In the genomic region with DNA sequence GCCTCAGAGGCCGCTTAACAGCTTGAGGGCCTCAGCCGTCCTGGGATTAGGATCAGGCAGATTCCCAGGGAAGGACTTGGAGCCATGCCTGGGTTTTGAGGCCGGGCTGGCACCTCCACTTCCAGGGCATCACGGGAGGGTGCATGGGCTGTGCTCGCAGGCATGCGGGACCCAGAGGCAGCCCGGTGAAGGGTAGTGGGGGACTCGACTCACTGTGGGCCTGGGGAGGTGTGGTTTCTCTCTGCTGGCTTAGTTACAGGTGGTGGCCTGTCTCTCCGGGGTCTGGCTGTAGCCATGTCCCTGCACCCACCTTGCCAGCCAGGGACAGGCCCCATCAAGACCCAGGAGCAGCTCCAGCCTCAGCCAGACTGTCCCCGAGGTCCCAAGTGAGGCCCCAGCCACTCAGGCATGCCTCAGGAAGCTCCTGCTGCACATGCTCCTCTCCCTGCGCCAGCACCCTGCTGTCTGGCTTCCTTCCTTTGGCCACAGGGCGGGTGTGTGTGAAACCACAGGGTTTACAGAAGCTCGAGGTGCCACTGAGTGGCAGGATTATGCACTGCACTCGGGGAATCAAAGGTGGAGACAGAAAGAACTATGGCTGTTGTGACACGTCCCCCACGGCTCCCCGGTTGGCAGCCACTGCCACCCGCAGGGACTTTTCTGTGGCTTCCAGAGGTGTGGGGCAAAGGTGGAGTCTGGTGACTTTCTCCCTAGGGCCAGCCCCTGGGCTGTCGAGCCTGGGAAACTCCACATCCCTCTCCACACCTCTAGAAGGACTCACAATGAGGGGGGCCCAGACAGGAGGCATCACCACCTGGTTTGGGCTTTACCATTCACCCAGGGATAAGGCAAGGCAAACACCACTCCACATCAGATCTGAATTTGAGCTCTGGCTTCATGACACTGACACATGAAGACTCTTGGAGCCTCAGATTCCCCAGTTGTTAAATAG, we compare ENCODE assay signal across 1 cellular context.
TF ChIP-seq lines count a peak whose summit lies in the region.

No MANE protein-coding gene starts in this region.

TF ChIP-seq in Ishikawa, 13 proteins besides CTCF, POLR2A, EP300 and RAD21 (continued from another document):
- TF ChIP-seq, protein P1, sequence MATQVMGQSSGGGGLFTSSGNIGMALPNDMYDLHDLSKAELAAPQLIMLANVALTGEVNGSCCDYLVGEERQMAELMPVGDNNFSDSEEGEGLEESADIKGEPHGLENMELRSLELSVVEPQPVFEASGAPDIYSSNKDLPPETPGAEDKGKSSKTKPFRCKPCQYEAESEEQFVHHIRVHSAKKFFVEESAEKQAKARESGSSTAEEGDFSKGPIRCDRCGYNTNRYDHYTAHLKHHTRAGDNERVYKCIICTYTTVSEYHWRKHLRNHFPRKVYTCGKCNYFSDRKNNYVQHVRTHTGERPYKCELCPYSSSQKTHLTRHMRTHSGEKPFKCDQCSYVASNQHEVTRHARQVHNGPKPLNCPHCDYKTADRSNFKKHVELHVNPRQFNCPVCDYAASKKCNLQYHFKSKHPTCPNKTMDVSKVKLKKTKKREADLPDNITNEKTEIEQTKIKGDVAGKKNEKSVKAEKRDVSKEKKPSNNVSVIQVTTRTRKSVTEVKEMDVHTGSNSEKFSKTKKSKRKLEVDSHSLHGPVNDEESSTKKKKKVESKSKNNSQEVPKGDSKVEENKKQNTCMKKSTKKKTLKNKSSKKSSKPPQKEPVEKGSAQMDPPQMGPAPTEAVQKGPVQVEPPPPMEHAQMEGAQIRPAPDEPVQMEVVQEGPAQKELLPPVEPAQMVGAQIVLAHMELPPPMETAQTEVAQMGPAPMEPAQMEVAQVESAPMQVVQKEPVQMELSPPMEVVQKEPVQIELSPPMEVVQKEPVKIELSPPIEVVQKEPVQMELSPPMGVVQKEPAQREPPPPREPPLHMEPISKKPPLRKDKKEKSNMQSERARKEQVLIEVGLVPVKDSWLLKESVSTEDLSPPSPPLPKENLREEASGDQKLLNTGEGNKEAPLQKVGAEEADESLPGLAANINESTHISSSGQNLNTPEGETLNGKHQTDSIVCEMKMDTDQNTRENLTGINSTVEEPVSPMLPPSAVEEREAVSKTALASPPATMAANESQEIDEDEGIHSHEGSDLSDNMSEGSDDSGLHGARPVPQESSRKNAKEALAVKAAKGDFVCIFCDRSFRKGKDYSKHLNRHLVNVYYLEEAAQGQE (IDR thresholded peaks at IDR 0.05; ENCODE audit: low read depth) = no peak
- peak; percentile 57 for TF ChIP-seq TCF12 (IDR thresholded peaks at IDR 0.05; ENCODE audit: low read depth)
- TF ChIP-seq, protein P2, sequence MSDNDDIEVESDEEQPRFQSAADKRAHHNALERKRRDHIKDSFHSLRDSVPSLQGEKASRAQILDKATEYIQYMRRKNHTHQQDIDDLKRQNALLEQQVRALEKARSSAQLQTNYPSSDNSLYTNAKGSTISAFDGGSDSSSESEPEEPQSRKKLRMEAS (IDR thresholded peaks at IDR 0.05) = peak; percentile 93
- TF ChIP-seq TAF1 (IDR thresholded peaks at IDR 0.05; ENCODE audit: low read depth) = no peak
- peak; percentile 56; the same call in 1 of the 2 replicates for TF ChIP-seq NFIC (IDR thresholded peaks at IDR 0.05)
- TF ChIP-seq, protein P3, sequence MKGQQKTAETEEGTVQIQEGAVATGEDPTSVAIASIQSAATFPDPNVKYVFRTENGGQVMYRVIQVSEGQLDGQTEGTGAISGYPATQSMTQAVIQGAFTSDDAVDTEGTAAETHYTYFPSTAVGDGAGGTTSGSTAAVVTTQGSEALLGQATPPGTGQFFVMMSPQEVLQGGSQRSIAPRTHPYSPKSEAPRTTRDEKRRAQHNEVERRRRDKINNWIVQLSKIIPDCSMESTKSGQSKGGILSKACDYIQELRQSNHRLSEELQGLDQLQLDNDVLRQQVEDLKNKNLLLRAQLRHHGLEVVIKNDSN (IDR thresholded peaks at IDR 0.05) = no peak
